In the genomic region with DNA sequence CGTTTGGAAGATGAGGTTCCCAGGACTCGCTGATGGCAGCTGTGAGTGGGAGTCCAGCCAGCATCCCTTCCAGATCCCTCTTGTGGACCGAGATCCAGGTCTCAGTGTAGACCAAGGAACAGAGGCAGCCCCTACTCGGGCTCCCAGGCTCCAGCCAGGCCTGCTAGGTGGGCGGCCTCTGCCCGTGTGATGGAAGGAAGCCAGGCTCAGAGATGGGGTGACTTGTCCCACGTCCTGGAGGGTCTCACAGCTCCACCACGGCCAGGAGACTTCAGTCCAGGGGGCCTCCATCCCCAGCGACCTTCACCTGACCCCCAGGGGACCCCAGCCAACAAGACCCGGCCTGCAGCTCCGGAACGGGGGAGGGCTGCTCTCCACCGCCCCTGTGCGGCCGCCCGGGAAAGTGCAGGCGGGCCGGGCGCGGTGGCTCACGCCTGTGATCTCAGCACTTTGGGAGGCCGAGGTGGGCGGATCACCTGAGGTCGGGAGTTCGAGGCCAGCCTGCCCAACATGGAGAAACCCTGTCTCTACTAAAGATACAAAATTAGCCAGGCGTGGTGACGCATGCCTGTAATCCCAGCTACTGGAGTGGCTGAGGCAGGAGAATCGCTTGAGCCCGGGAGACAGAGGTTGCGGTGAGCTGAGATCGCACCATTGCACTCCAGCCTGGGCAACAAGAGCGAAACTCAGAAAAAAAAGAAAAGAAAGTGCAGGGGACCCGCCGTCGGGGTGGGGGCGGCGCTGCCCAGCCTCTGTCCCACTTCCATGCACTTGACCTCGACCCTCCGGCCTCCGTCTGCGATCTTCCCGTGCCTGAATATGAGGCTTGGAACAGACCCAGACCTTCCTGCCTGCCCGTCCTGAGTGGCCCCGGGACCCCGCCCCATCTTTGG, we compare ENCODE assay signal across 8 cellular contexts. TPM values are rescaled to one million over a fixed set of nuclear protein-coding genes. Genes with fewer than 3 reads are reported as not detected.
DNase-seq lines count a peak whose midpoint lies in the region; ATAC-seq, FAIRE-seq and TF ChIP-seq lines count a peak whose summit lies in the region.

No MANE protein-coding gene starts in this region.

- TF ChIP-seq RAD21 in SK-N-SH (IDR thresholded peaks at IDR 0.05; ENCODE audit: low read length) = 0 out of 2 replicates have a peak, but pooled peaks have one; percentile 14

- H3K4me1 ChIP-seq in SK-N-SH (ENCODE audit: control insufficient read depth in 1 of 2, insufficient read depth in 2 of 2, low read depth in 1 of 2, low read length in 1 of 2) = no peaks in the 10 kb centered on the region; a peak in 1 of 4 replicates

- H3F3A ChIP-seq in SK-N-SH (replicated peaks; ENCODE audit: insufficient read depth) = peaks cover 9% of the 10 kb centered on the region

- H3K27me3 ChIP-seq in SK-N-SH (ENCODE audit: insufficient read depth) (peaks cover 6% of the 10 kb centered on the region; the same call in 1 of the 2 replicates), bronchial epithelial cell (ENCODE audit: control insufficient read depth, insufficient read depth, low read length) (peaks cover 8% of the 10 kb centered on the region)

- H3K4me1 Mint-ChIP-seq in mesothelial cell of epicardium = peaks cover 3% of the 10 kb centered on the region

- H3K4me3 Mint-ChIP-seq in mesothelial cell of epicardium = no peak overlapping the region

- H3K36me3 Mint-ChIP-seq in mesothelial cell of epicardium = no peaks in the 10 kb centered on the region

- peaks cover 3% of the 10 kb centered on the region for H3K9me3 Mint-ChIP-seq in mesothelial cell of epicardium

- H3K9me3 ChIP-seq in SK-N-SH = no peaks in the 10 kb centered on the region

- H3K4me3 ChIP-seq in SK-N-SH (ENCODE audit: low read depth in 2 of 2, low read length in 1 of 2) = peak overlapping the region in 1 of 2 experiments; percentile 49; a peak in 1 of 4 replicates
- no peak overlapping the region for H3K4me3 ChIP-seq in bronchial epithelial cell (ENCODE audit: low read depth, low read length)

- H3K27ac ChIP-seq in SK-N-SH (ENCODE audit: low read depth in 2 of 2, low read length in 1 of 2) = no peak overlapping the region

- CTCF ChIA-PET in SK-N-SH (lab: Yijun Ruan, JAX) = interaction anchor here (0.6 to 4.0 kb wide), 12 partner anchors 9 to 182 kb away, joined by 3 to 31 read pairs (median 4); a partner anchor contains a TSS

- H3K9ac ChIP-seq in SK-N-SH = no peak overlapping the region

- no peak for ATAC-seq in GM18858 (IDR thresholded peaks at IDR 0.05; ENCODE audit: unreplicated experiment)

- TF ChIP-seq EP300 in SK-N-SH (IDR thresholded peaks at IDR 0.05; ENCODE audit: borderline replicate concordance in 1 of 2, low read depth in 1 of 2, low read length in 1 of 2) = no peak

- DNase-seq in 8988T = peak; percentile 96
- peak; percentile 84 for DNase-seq in SK-N-SH
- DNase-seq in bronchial epithelial cell (ENCODE audit: low read depth) = no peak
- peak in 1 of 2 experiments; percentile 66 for DNase-seq in mesothelial cell of epicardium (ENCODE audit: low spot score in 2 of 2, unreplicated experiment in 2 of 2)
- no peak for DNase-seq in HuH-7 (ENCODE audit: low spot score)
- DNase-seq in NCI-H1048 (lab: John Stamatoyannopoulos, UW) = no peak

- H2AFZ ChIP-seq in SK-N-SH (ENCODE audit: low read depth) = no peak overlapping the region

- H4K20me1 ChIP-seq in SK-N-SH (ENCODE audit: insufficient read depth) = no peaks in the 10 kb centered on the region

- no peaks in the 10 kb centered on the region for H3K79me2 ChIP-seq in SK-N-SH (ENCODE audit: insufficient read depth)

- peaks cover 42% of the 10 kb centered on the region for H3K27me3 Mint-ChIP-seq in mesothelial cell of epicardium (ENCODE audit: low read depth)

- no peak overlapping the region for H3K27ac Mint-ChIP-seq in mesothelial cell of epicardium

- FAIRE-seq in bronchial epithelial cell (lab: Jason Lieb, UNC) = no peak

- 39% methylated on average over 30 of the region's 45 CpGs for WGBS in SK-N-SH (ENCODE audit: low lambda C conversion rate)

- H3K4me2 ChIP-seq in SK-N-SH = no peak overlapping the region

- POLR2A ChIA-PET in SK-N-SH (lab: Yijun Ruan, JAX) = no interaction called here

- TF ChIP-seq CTCF in GM12873 (IDR thresholded peaks at IDR 0.05; ENCODE audit: insufficient read depth, low read depth, low read length, missing control alignments) = peak; percentile 67
- TF ChIP-seq CTCF in SK-N-SH (IDR thresholded peaks at IDR 0.05) = peak; percentile 72
- peak; percentile 66 for TF ChIP-seq CTCF in bronchial epithelial cell (IDR thresholded peaks at IDR 0.05; ENCODE audit: insufficient read depth, low read length, severe bottlenecking)
- peak; percentile 83 for TF ChIP-seq CTCF in mesothelial cell of epicardium (IDR thresholded peaks at IDR 0.05; ENCODE audit: unreplicated experiment)

- no peaks in the 10 kb centered on the region for H3K36me3 ChIP-seq in SK-N-SH (replicated peaks in 1 of 2; ENCODE audit: control insufficient read depth in 1 of 2, insufficient read depth in 2 of 2, low read length in 1 of 2)
- no peaks in the 10 kb centered on the region for H3K36me3 ChIP-seq in bronchial epithelial cell (ENCODE audit: control insufficient read depth, insufficient read depth, low read length)

- H3K9me2 ChIP-seq in SK-N-SH = no peaks in the 10 kb centered on the region

TF ChIP-seq in SK-N-SH, 30 proteins besides CTCF, POLR2A, EP300 and RAD21 (continues in another document):
- TF ChIP-seq, protein P1, sequence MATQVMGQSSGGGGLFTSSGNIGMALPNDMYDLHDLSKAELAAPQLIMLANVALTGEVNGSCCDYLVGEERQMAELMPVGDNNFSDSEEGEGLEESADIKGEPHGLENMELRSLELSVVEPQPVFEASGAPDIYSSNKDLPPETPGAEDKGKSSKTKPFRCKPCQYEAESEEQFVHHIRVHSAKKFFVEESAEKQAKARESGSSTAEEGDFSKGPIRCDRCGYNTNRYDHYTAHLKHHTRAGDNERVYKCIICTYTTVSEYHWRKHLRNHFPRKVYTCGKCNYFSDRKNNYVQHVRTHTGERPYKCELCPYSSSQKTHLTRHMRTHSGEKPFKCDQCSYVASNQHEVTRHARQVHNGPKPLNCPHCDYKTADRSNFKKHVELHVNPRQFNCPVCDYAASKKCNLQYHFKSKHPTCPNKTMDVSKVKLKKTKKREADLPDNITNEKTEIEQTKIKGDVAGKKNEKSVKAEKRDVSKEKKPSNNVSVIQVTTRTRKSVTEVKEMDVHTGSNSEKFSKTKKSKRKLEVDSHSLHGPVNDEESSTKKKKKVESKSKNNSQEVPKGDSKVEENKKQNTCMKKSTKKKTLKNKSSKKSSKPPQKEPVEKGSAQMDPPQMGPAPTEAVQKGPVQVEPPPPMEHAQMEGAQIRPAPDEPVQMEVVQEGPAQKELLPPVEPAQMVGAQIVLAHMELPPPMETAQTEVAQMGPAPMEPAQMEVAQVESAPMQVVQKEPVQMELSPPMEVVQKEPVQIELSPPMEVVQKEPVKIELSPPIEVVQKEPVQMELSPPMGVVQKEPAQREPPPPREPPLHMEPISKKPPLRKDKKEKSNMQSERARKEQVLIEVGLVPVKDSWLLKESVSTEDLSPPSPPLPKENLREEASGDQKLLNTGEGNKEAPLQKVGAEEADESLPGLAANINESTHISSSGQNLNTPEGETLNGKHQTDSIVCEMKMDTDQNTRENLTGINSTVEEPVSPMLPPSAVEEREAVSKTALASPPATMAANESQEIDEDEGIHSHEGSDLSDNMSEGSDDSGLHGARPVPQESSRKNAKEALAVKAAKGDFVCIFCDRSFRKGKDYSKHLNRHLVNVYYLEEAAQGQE (IDR thresholded peaks at IDR 0.05; ENCODE audit: low read depth, low read length) = no peak
- TF ChIP-seq TAF1 (IDR thresholded peaks at IDR 0.05; ENCODE audit: borderline replicate concordance, low read depth, low read length) = no peak
- TF ChIP-seq SMC3 (IDR thresholded peaks at IDR 0.05; ENCODE audit: low read depth, low read length) = no peak
- TF ChIP-seq, protein P2, sequence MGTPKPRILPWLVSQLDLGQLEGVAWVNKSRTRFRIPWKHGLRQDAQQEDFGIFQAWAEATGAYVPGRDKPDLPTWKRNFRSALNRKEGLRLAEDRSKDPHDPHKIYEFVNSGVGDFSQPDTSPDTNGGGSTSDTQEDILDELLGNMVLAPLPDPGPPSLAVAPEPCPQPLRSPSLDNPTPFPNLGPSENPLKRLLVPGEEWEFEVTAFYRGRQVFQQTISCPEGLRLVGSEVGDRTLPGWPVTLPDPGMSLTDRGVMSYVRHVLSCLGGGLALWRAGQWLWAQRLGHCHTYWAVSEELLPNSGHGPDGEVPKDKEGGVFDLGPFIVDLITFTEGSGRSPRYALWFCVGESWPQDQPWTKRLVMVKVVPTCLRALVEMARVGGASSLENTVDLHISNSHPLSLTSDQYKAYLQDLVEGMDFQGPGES (IDR thresholded peaks at IDR 0.05; ENCODE audit: low read depth, low read length) = no peak
- no peak for TF ChIP-seq RFX5 (IDR thresholded peaks at IDR 0.05; ENCODE audit: low read length)
- TF ChIP-seq TCF12 (IDR thresholded peaks at IDR 0.05) = no peak

RNA-seq across cellular contexts. Expression of a gene that starts 0.6 kb away (rescaled TPM):
- polyA plus RNA-seq in SK-N-SH (2012; rRNA removed) = 0.63 and 0.81 TPM in 2 replicates
- 0.14 TPM in 2 replicates for polyA plus RNA-seq in SK-N-SH (2012; cell fraction: cytosol; rRNA removed)
- 3.7 and 8.3 TPM in 2 replicates for polyA plus RNA-seq in SK-N-SH (2012; cell fraction: nucleus; rRNA removed)
- total RNA-seq in bronchial epithelial cell (not detected in 2 replicates), mesothelial cell of epicardium (0.75 to 1.1 TPM (median 0.98 TPM) in 3 replicates)

RNA-seq across cellular contexts. Expression of a gene that starts 11.6 kb away (rescaled TPM):
- polyA plus RNA-seq in SK-N-SH (2012; rRNA removed) = 28.3 and 31.0 TPM in 2 replicates
- 11.8 and 22.1 TPM in 2 replicates for polyA plus RNA-seq in SK-N-SH (2012; cell fraction: cytosol; rRNA removed)
- polyA plus RNA-seq in SK-N-SH (2012; cell fraction: nucleus; rRNA removed) = 20.6 and 30.9 TPM in 2 replicates
- total RNA-seq in bronchial epithelial cell (16.8 and 23.2 TPM in 2 replicates), mesothelial cell of epicardium (30.8 to 32.4 TPM (median 32.3 TPM) in 3 replicates)

RNA-seq across cellular contexts. Expression of a gene that starts 34.9 kb away (rescaled TPM):
- 0.64 and 0.80 TPM in 2 replicates for polyA plus RNA-seq in SK-N-SH (2012; rRNA removed)
- 0.22 and 0.45 TPM in 2 replicates for polyA plus RNA-seq in SK-N-SH (2012; cell fraction: cytosol; rRNA removed)
- polyA plus RNA-seq in SK-N-SH (2012; cell fraction: nucleus; rRNA removed) = 3.8 and 7.6 TPM in 2 replicates
- total RNA-seq in bronchial epithelial cell (under 0.01 and 0.51 TPM in 2 replicates), mesothelial cell of epicardium (85.1 to 91.0 TPM (median 86.4 TPM) in 3 replicates)

RNA-seq across cellular contexts. Expression of a gene that starts 35.9 kb away (rescaled TPM):
- 69.2 and 96.7 TPM in 2 replicates for polyA plus RNA-seq in SK-N-SH (2012; rRNA removed)
- 48.9 and 66.0 TPM in 2 replicates for polyA plus RNA-seq in SK-N-SH (2012; cell fraction: cytosol; rRNA removed)
- 83.8 and 200 TPM in 2 replicates for polyA plus RNA-seq in SK-N-SH (2012; cell fraction: nucleus; rRNA removed)
- total RNA-seq in bronchial epithelial cell (143 and 169 TPM in 2 replicates), mesothelial cell of epicardium (98.1 to 106 TPM (median 99.5 TPM) in 3 replicates)

RNA-seq across cellular contexts. Expression of a gene that starts 48.2 kb away (rescaled TPM):
- polyA plus RNA-seq in SK-N-SH (2012; rRNA removed) = not detected in 2 replicates
- polyA plus RNA-seq in SK-N-SH (2012; cell fraction: cytosol; rRNA removed) = 0.06 TPM in 1 of 2 replicates, not detected in the other
- polyA plus RNA-seq in SK-N-SH (2012; cell fraction: nucleus; rRNA removed) = 0.07 and 0.11 TPM in 2 replicates
- not detected in 2 replicates for total RNA-seq in bronchial epithelial cell
- total RNA-seq in mesothelial cell of epicardium = 0.25 to 0.40 TPM (median 0.29 TPM) in 3 replicates

Comparison
In these comparisons a context has a peak if more than half of its experiments do, and no peak if none do; other contexts are left out.
1. DNase-seq: peak in 8988T (single experiment) and SK-N-SH (single experiment); none in bronchial epithelial cell (single experiment), HuH-7 (single experiment) and NCI-H1048 (single experiment).
2. RNA of a gene that starts 34.9 kb away (total RNA-seq): 85.1 to 91.0 TPM in mesothelial cell of epicardium; under 0.01 to 0.51 TPM in bronchial epithelial cell; every median in the first group is over 10 times any median in the second.
3. Peak in every context shown above with its lines, with median percentiles within 50 percentile points of each other: CTCF ChIP-seq.